1 cellular context compared by ENCODE assay signal in the genomic region with DNA sequence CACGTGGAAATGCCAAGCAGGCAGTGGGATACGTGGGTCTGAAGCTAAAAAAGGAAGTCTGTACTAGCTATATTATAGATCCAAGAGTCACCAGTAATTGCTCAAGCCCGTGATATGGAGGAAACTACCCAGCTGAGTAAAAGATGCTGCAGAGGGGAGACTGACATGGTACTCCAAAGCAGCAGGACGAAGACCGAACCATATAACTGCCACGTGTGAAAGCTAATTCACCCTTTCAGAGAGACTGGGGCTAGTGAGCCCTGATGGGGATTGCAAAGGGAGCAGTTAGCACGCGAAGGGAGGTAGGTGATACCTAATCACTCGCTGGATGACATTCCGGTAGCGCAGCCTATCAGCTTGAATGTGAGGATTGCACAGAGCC.
TF ChIP-seq lines count a peak whose summit lies in the region.

No MANE protein-coding gene starts in this region.

TF ChIP-seq in K562, 482 proteins besides CTCF, POLR2A, EP300 and RAD21 (continued from another document and continues in another):
- TF ChIP-seq, protein P1, sequence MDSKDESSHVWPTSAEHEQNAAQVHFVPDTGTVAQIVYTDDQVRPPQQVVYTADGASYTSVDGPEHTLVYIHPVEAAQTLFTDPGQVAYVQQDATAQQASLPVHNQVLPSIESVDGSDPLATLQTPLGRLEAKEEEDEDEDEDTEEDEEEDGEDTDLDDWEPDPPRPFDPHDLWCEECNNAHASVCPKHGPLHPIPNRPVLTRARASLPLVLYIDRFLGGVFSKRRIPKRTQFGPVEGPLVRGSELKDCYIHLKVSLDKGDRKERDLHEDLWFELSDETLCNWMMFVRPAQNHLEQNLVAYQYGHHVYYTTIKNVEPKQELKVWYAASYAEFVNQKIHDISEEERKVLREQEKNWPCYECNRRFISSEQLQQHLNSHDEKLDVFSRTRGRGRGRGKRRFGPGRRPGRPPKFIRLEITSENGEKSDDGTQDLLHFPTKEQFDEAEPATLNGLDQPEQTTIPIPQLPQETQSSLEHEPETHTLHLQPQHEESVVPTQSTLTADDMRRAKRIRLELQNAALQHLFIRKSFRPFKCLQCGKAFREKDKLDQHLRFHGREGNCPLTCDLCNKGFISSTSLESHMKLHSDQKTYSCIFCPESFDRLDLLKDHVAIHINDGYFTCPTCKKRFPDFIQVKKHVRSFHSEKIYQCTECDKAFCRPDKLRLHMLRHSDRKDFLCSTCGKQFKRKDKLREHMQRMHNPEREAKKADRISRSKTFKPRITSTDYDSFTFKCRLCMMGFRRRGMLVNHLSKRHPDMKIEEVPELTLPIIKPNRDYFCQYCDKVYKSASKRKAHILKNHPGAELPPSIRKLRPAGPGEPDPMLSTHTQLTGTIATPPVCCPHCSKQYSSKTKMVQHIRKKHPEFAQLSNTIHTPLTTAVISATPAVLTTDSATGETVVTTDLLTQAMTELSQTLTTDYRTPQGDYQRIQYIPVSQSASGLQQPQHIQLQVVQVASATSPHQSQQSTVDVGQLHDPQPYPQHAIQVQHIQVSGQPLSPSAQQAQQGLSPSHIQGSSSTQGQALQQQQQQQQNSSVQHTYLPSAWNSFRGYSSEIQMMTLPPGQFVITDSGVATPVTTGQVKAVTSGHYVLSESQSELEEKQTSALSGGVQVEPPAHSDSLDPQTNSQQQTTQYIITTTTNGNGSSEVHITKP (IDR thresholded peaks at IDR 0.05; ENCODE audit: partially characterized antibody): peak; percentile 5
- no peak for TF ChIP-seq ZNF253 (CRISPR knock-in tag; conservative IDR thresholded peaks at IDR 0.05)
- no peak for TF ChIP-seq SIRT6 (IDR thresholded peaks at IDR 0.05; ENCODE audit: low read depth, low read length)
- no peak for TF ChIP-seq GTF2F1 (IDR thresholded peaks at IDR 0.05; ENCODE audit: low read depth, low read length)
- peak; percentile 67; the same call in 1 of the 2 replicates for TF ChIP-seq ZNF583 (CRISPR knock-in tag; IDR thresholded peaks at IDR 0.05)
- TF ChIP-seq ZNF165 (CRISPR knock-in tag; IDR thresholded peaks at IDR 0.05; ENCODE audit: borderline replicate concordance): no peak
- TF ChIP-seq SP2 (IDR thresholded peaks at IDR 0.05; ENCODE audit: extremely low read depth, low read depth, low read length, poor library complexity, severe bottlenecking): no peak
- TF ChIP-seq TAF15 (IDR thresholded peaks at IDR 0.05; ENCODE audit: low read depth, low read length): no peak
- TF ChIP-seq ZNF445 (CRISPR knock-in tag; IDR thresholded peaks at IDR 0.05; ENCODE audit: low read depth): no peak
- no peak for TF ChIP-seq ZNF436 (CRISPR knock-in tag; IDR thresholded peaks at IDR 0.05)
- no peak for TF ChIP-seq NFATC3 (IDR thresholded peaks at IDR 0.05)
- TF ChIP-seq ZNF449 (CRISPR knock-in tag; IDR thresholded peaks at IDR 0.05): no peak
- no peak for TF ChIP-seq ARID3A (IDR thresholded peaks at IDR 0.05; ENCODE audit: borderline replicate concordance, low read depth, low read length)
- TF ChIP-seq PATZ1 (CRISPR knock-in tag; IDR thresholded peaks at IDR 0.05; ENCODE audit: borderline replicate concordance): no peak
- no peak for TF ChIP-seq SAFB2 (IDR thresholded peaks at IDR 0.05; ENCODE audit: borderline replicate concordance, low read depth, low read length, severe bottlenecking)
- TF ChIP-seq CHD1 (IDR thresholded peaks at IDR 0.05; ENCODE audit: low read length): no peak
- no peak for TF ChIP-seq BCL6 (CRISPR knock-in tag; IDR thresholded peaks at IDR 0.05)
- no peak for TF ChIP-seq ZZZ3 (IDR thresholded peaks at IDR 0.05)
- TF ChIP-seq ZNF407 (IDR thresholded peaks at IDR 0.05; ENCODE audit: low read depth): no peak
- no peak for TF ChIP-seq GTF2B (IDR thresholded peaks at IDR 0.05; ENCODE audit: extremely low read depth, insufficient read length)
- TF ChIP-seq ERF (CRISPR knock-in tag; IDR thresholded peaks at IDR 0.05): no peak
- TF ChIP-seq HNRNPL (IDR thresholded peaks at IDR 0.05; ENCODE audit: low read depth, low read length): no peak
- no peak for TF ChIP-seq SNRNP70 (optimal IDR thresholded peaks at IDR 0.05; ENCODE audit: low read depth, low read length)
- TF ChIP-seq BCOR (IDR thresholded peaks at IDR 0.05): no peak
- TF ChIP-seq KLF1 (tag; IDR thresholded peaks at IDR 0.05): no peak
- no peak for TF ChIP-seq HEY1 (CRISPR knock-in tag; IDR thresholded peaks at IDR 0.05; ENCODE audit: borderline replicate concordance)
- TF ChIP-seq HDGF (IDR thresholded peaks at IDR 0.05): no peak
- TF ChIP-seq CREBBP (IDR thresholded peaks at IDR 0.05; ENCODE audit: low read depth, low read length): no peak
- TF ChIP-seq, protein P2, sequence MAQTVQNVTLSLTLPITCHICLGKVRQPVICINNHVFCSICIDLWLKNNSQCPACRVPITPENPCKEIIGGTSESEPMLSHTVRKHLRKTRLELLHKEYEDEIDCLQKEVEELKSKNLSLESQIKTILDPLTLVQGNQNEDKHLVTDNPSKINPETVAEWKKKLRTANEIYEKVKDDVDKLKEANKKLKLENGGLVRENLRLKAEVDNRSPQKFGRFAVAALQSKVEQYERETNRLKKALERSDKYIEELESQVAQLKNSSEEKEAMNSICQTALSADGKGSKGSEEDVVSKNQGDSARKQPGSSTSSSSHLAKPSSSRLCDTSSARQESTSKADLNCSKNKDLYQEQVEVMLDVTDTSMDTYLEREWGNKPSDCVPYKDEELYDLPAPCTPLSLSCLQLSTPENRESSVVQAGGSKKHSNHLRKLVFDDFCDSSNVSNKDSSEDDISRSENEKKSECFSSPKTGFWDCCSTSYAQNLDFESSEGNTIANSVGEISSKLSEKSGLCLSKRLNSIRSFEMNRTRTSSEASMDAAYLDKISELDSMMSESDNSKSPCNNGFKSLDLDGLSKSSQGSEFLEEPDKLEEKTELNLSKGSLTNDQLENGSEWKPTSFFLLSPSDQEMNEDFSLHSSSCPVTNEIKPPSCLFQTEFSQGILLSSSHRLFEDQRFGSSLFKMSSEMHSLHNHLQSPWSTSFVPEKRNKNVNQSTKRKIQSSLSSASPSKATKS (CRISPR knock-in tag; IDR thresholded peaks at IDR 0.05): no peak
- TF ChIP-seq FOXP1 (CRISPR knock-in tag; IDR thresholded peaks at IDR 0.05): no peak
- TF ChIP-seq, protein P3, sequence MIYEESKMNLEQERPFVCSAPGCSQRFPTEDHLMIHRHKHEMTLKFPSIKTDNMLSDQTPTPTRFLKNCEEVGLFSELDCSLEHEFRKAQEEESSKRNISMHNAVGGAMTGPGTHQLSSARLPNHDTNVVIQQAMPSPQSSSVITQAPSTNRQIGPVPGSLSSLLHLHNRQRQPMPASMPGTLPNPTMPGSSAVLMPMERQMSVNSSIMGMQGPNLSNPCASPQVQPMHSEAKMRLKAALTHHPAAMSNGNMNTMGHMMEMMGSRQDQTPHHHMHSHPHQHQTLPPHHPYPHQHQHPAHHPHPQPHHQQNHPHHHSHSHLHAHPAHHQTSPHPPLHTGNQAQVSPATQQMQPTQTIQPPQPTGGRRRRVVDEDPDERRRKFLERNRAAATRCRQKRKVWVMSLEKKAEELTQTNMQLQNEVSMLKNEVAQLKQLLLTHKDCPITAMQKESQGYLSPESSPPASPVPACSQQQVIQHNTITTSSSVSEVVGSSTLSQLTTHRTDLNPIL (CRISPR knock-in tag; IDR thresholded peaks at IDR 0.05): no peak
- no peak for TF ChIP-seq TBP (optimal IDR thresholded peaks at IDR 0.05; ENCODE audit: low read depth, low read length)
- TF ChIP-seq SNIP1 (IDR thresholded peaks at IDR 0.05; ENCODE audit: low read depth): no peak
